26 cellular contexts compared by ENCODE assay signal in the genomic region with DNA sequence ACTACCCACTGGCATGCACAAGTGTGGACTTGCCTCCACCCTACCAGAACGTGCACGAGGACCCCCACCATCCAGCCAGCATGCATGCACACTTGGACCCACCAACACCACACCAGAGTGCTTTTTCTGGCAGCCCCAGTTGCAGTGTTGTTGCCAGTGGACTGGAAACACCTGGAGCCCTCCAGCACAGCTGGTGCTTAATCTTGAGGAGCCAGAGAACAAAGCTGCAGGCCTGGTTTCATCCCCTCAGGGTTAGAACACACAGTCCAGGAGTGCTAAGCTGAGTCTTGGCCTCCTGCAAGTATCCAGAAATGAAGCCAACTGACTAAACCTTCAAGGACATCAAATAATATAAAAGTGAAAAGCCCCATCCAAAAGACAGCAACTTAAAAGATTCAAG.
DNase-seq lines count a peak whose midpoint lies in the region; ATAC-seq and TF ChIP-seq lines count a peak whose summit lies in the region.
"Had no signal": no experiment of that assay in that cellular context is flagged by ENCODE, and none has a peak within 500 bp of the region (broad histone marks: within the 10 kb centered on the region; RNA-seq: fewer than 3 reads in every experiment).

No MANE protein-coding gene starts in this region.

- H3K27ac ChIP-seq in ACC112 (ENCODE audit: low read depth, low read length) (peak overlapping the region; percentile 88), mesenchymal stem cell (ENCODE audit: low read length, poor library complexity, severe bottlenecking) (peak overlapping the region; percentile 74)
- H3K27ac ChIP-seq: BLaER1, ovary, right atrium auricular region, upper lobe of left lung had no signal

- POLR2A ChIA-PET in GM10248 (lab: Yijun Ruan, JAX), result no interaction called here

- TF ChIP-seq CTCF in chondrocyte (IDR thresholded peaks at IDR 0.05), result no peak
- no peak for TF ChIP-seq CTCF in GM10248 (IDR thresholded peaks at IDR 0.05; ENCODE audit: control extremely low read depth, extremely low read depth, low read depth, missing control alignments)

- H3K27me3 Mint-ChIP-seq in chondrocyte (ENCODE audit: low read depth), result no peaks in the 10 kb centered on the region
- H3K27me3 Mint-ChIP-seq: activated CD4-positive, alpha-beta T cell treated with anti-CD3 and anti-CD28 coated beads for 36 hours had no signal

- H3K27ac Mint-ChIP-seq in chondrocyte (ENCODE audit: unreplicated experiment), result peak overlapping the region; percentile 76
- no peak overlapping the region for H3K27ac Mint-ChIP-seq in stimulated activated effector memory CD8-positive, alpha-beta T cell treated with anti-CD3 and anti-CD28 coated beads, Interleukin-12 subunit alpha, Interleukin-12 subunit beta, amount 100 ng/mL, for 72 hours
- H3K27ac Mint-ChIP-seq: activated CD4-positive, alpha-beta T cell treated with anti-CD3 and anti-CD28 coated beads for 36 hours; activated naive CD4-positive, alpha-beta T cell treated with anti-CD3 and anti-CD28 coated beads, Interleukin-2, amount 10 ng/mL, durations not matched to agents 7 days and 5 days; naive thymus-derived CD8-positive, alpha-beta T cell had no signal

- H4K8ac ChIP-seq in mesenchymal stem cell (ENCODE audit: low read length), result peak overlapping the region; percentile 45

- peak overlapping the region; percentile 66 for H2AK5ac ChIP-seq in mesenchymal stem cell (ENCODE audit: low read length, severe bottlenecking)

- peaks cover 35% of the 10 kb centered on the region for H3K9me3 Mint-ChIP-seq in chondrocyte (ENCODE audit: low read depth)
- H3K9me3 Mint-ChIP-seq in stimulated activated effector memory CD8-positive, alpha-beta T cell treated with anti-CD3 and anti-CD28 coated beads, Interleukin-12 subunit alpha, Interleukin-12 subunit beta, amount 100 ng/mL, for 72 hours, result peaks cover 2% of the 10 kb centered on the region
- H3K9me3 Mint-ChIP-seq: activated naive CD4-positive, alpha-beta T cell treated with anti-CD3 and anti-CD28 coated beads, Interleukin-2, amount 10 ng/mL, durations not matched to agents 7 days and 5 days had no signal

- H3K79me1 ChIP-seq in mesenchymal stem cell (replicated peaks; ENCODE audit: low read length, poor library complexity, severe bottlenecking), result no peaks in the 10 kb centered on the region

- 78% methylated on average over 2 of the region's 2 CpGs for WGBS in mesenchymal stem cell

- no peak overlapping the region for H3K4me2 ChIP-seq in mesenchymal stem cell (ENCODE audit: low read length, poor library complexity, severe bottlenecking)
- H3K4me2 ChIP-seq: BLaER1 had no signal

- peak overlapping the region in 1 of 2 experiments; percentile 22 for H3K18ac ChIP-seq in mesenchymal stem cell (ENCODE audit: low read depth in 1 of 2, low read length in 2 of 2)

- peak; percentile 41 for DNase-seq in M059J (ENCODE audit: low read depth)
- DNase-seq in chondrocyte (ENCODE audit: low spot score), result no peak
- DNase-seq in mesenchymal stem cell, result no peak
- DNase-seq in cerebellar cortex (ENCODE audit: low spot score), result no peak
- no peak for DNase-seq in GM10248 (ENCODE audit: extremely low spot score)
- no peak for DNase-seq in mesenteric fat pad (ENCODE audit: low spot score)
- no peak for DNase-seq in stimulated activated effector memory CD8-positive, alpha-beta T cell treated with anti-CD3 and anti-CD28 coated beads, Interleukin-12 subunit alpha, Interleukin-12 subunit beta, amount 100 ng/mL, for 72 hours (ENCODE audit: low spot score in 2 of 2)
- DNase-seq: activated CD4-positive, alpha-beta T cell treated with anti-CD3 and anti-CD28 coated beads for 36 hours; activated naive CD4-positive, alpha-beta T cell treated with anti-CD3 and anti-CD28 coated beads, Interleukin-2, amount 10 ng/mL, durations not matched to agents 7 days and 5 days; activated T-cell treated with anti-CD3 and anti-CD28 coated beads, Interleukin-2, amount 50 U/mL, for 4 hours; amygdala; central memory CD4-positive, alpha-beta T cell; COR-L47; MM.1S; naive thymus-derived CD8-positive, alpha-beta T cell; NCI-H1417 treated with DMSO at 0.1 percent for 48 hours; NCI-H510A treated with DMSO at 0.1 percent for 48 hours; ovary; stimulated activated CD4-positive, alpha-beta T cell treated with anti-CD3 and anti-CD28 coated beads, Interleukin-15, amount 100 ng/mL, for 24 hours; stimulated activated CD8-positive, alpha-beta memory T cell treated with anti-CD3 and anti-CD28 coated beads, Interleukin-4, amount 100 ng/mL, for 48 hours; T-helper 1 cell had no signal

- peak overlapping the region in 1 of 2 experiments; percentile 40 for H3K4ac ChIP-seq in mesenchymal stem cell (ENCODE audit: low read depth in 1 of 2, low read length in 2 of 2)

- H3K27me3 ChIP-seq in ACC112 (ENCODE audit: insufficient read depth, low read length) (no peaks in the 10 kb centered on the region), mesenchymal stem cell (ENCODE audit: control insufficient read depth in 1 of 2, insufficient read depth in 1 of 2, low read length in 2 of 2) (no peaks in the 10 kb centered on the region)
- H3K27me3 ChIP-seq: BLaER1, ovary, right atrium auricular region, upper lobe of left lung had no signal

- peaks cover 4% of the 10 kb centered on the region for H3K36me3 Mint-ChIP-seq in chondrocyte (ENCODE audit: low read depth)
- H3K36me3 Mint-ChIP-seq in stimulated activated effector memory CD8-positive, alpha-beta T cell treated with anti-CD3 and anti-CD28 coated beads, Interleukin-12 subunit alpha, Interleukin-12 subunit beta, amount 100 ng/mL, for 72 hours, result no peaks in the 10 kb centered on the region
- H3K36me3 Mint-ChIP-seq: activated naive CD4-positive, alpha-beta T cell treated with anti-CD3 and anti-CD28 coated beads, Interleukin-2, amount 10 ng/mL, durations not matched to agents 7 days and 5 days; naive thymus-derived CD8-positive, alpha-beta T cell had no signal

- H3K4me3 ChIP-seq in ACC112 (ENCODE audit: low read depth, low read length) (no peak overlapping the region), mesenchymal stem cell (ENCODE audit: insufficient read depth in 1 of 2, low read depth in 1 of 2, low read length in 2 of 2) (no peak overlapping the region)
- H3K4me3 ChIP-seq: BLaER1, ovary, right atrium auricular region, upper lobe of left lung had no signal

- H3K36me3 ChIP-seq in ACC112 (ENCODE audit: insufficient read depth, low read length), result no peaks in the 10 kb centered on the region
- H3K36me3 ChIP-seq in mesenchymal stem cell (ENCODE audit: control insufficient read depth in 1 of 2, insufficient read depth in 2 of 2, low read depth in 1 of 2, low read length in 2 of 2), result no peaks in the 10 kb centered on the region
- H3K36me3 ChIP-seq: BLaER1, ovary, right atrium auricular region, upper lobe of left lung had no signal

- peaks cover 8% of the 10 kb centered on the region for H3K9me3 ChIP-seq in mesenchymal stem cell (ENCODE audit: control insufficient read depth, low read length)
- H3K9me3 ChIP-seq: BLaER1, ovary, right atrium auricular region, upper lobe of left lung had no signal

- H3K79me2 ChIP-seq in ACC112 (ENCODE audit: control insufficient read depth, insufficient read depth, low read length, unreplicated experiment), result no peaks in the 10 kb centered on the region

- ATAC-seq in stimulated activated effector memory CD8-positive, alpha-beta T cell treated with anti-CD3 and anti-CD28 coated beads, Interleukin-12 subunit alpha, Interleukin-12 subunit beta, amount 100 ng/mL, for 72 hours, result no peak
- ATAC-seq: activated CD4-positive, alpha-beta T cell treated with anti-CD3 and anti-CD28 coated beads for 36 hours; activated T-cell treated with anti-CD3 and anti-CD28 coated beads, Interleukin-2, amount 50 U/mL, for 4 hours; naive thymus-derived CD8-positive, alpha-beta T cell; Right ventricle myocardium inferior had no signal

- H4K91ac ChIP-seq in mesenchymal stem cell (ENCODE audit: low read length), result peak overlapping the region; percentile 79

- H3K4me1 Mint-ChIP-seq in chondrocyte (ENCODE audit: low read depth), result peaks cover 17% of the 10 kb centered on the region
- no peaks in the 10 kb centered on the region for H3K4me1 Mint-ChIP-seq in stimulated activated effector memory CD8-positive, alpha-beta T cell treated with anti-CD3 and anti-CD28 coated beads, Interleukin-12 subunit alpha, Interleukin-12 subunit beta, amount 100 ng/mL, for 72 hours
- H3K4me1 Mint-ChIP-seq: activated CD4-positive, alpha-beta T cell treated with anti-CD3 and anti-CD28 coated beads for 36 hours; activated naive CD4-positive, alpha-beta T cell treated with anti-CD3 and anti-CD28 coated beads, Interleukin-2, amount 10 ng/mL, durations not matched to agents 7 days and 5 days; naive thymus-derived CD8-positive, alpha-beta T cell had no signal

- no peak overlapping the region for H3K23ac ChIP-seq in mesenchymal stem cell (ENCODE audit: low read length in 2 of 2)

- no peak overlapping the region for H2BK120ac ChIP-seq in mesenchymal stem cell (ENCODE audit: low read depth, low read length)

- H3K4me1 ChIP-seq in ACC112 (ENCODE audit: control insufficient read depth, insufficient read depth, low read length, unreplicated experiment) (peaks cover 36% of the 10 kb centered on the region), mesenchymal stem cell (ENCODE audit: control insufficient read depth, insufficient read depth, low read depth, low read length) (peaks cover 7% of the 10 kb centered on the region)
- H3K4me1 ChIP-seq: BLaER1, right atrium auricular region, upper lobe of left lung had no signal

- H2BK15ac ChIP-seq in mesenchymal stem cell (ENCODE audit: low read depth, poor library complexity, severe bottlenecking), result peak overlapping the region; percentile 50

- peak overlapping the region in 1 of 2 experiments; percentile 33 for H2BK12ac ChIP-seq in mesenchymal stem cell (ENCODE audit: low read length in 2 of 2)

- peak overlapping the region in 1 of 2 experiments; percentile 89 for H3K14ac ChIP-seq in mesenchymal stem cell (ENCODE audit: low read length in 2 of 2)

- H3K4me3 Mint-ChIP-seq in chondrocyte (ENCODE audit: unreplicated experiment), result no peak overlapping the region
- no peak overlapping the region for H3K4me3 Mint-ChIP-seq in stimulated activated effector memory CD8-positive, alpha-beta T cell treated with anti-CD3 and anti-CD28 coated beads, Interleukin-12 subunit alpha, Interleukin-12 subunit beta, amount 100 ng/mL, for 72 hours
- H3K4me3 Mint-ChIP-seq: activated CD4-positive, alpha-beta T cell treated with anti-CD3 and anti-CD28 coated beads for 36 hours; activated naive CD4-positive, alpha-beta T cell treated with anti-CD3 and anti-CD28 coated beads, Interleukin-2, amount 10 ng/mL, durations not matched to agents 7 days and 5 days; activated T-cell treated with anti-CD3 and anti-CD28 coated beads, Interleukin-2, amount 50 U/mL, for 4 hours; naive thymus-derived CD8-positive, alpha-beta T cell had no signal

- CTCF ChIA-PET in GM10248 (lab: Yijun Ruan, JAX), result interaction anchor here (0.9 kb wide), 1 partner anchor 22 kb away, joined by 3 read pairs; no protein-coding TSS in a partner anchor

- no peak overlapping the region for H2BK5ac ChIP-seq in mesenchymal stem cell (ENCODE audit: low read depth, low read length, poor library complexity, severe bottlenecking)

- peak overlapping the region; percentile 88 for H2AFZ ChIP-seq in ACC112 (ENCODE audit: low read length, unreplicated experiment)
- no peak overlapping the region for H2AFZ ChIP-seq in mesenchymal stem cell (ENCODE audit: low read depth, low read length)

- peak overlapping the region; percentile 13 for H3K9ac ChIP-seq in mesenchymal stem cell (ENCODE audit: low read length)
- H3K9ac ChIP-seq: BLaER1 had no signal
